In genomic region chr11:117828641-117829368, GRCh38 we compare ENCODE assay signal across 8 cellular contexts. TPM values are rescaled to one million over a fixed set of nuclear protein-coding genes. Genes with fewer than 3 reads are reported as not detected.
DNase-seq lines count a peak whose midpoint lies in the region; ATAC-seq, FAIRE-seq and TF ChIP-seq lines count a peak whose summit lies in the region.

No MANE protein-coding gene starts in this region.

- no peaks in the 10 kb centered on the region for H3K9me3 Mint-ChIP-seq in activated CD8-positive, alpha-beta T cell treated with anti-CD3 and anti-CD28 coated beads for 36 hours

- no peak overlapping the region for H3K23ac ChIP-seq in H1 (ENCODE audit: insufficient read length)

- H3K36me3 Mint-ChIP-seq in activated CD8-positive, alpha-beta T cell treated with anti-CD3 and anti-CD28 coated beads for 36 hours (ENCODE audit: low read depth), result no peaks in the 10 kb centered on the region

- H3K27ac Mint-ChIP-seq in activated CD8-positive, alpha-beta T cell treated with anti-CD3 and anti-CD28 coated beads for 36 hours, result peak overlapping the region; percentile 77

- H3K56ac ChIP-seq in H1 (replicated peaks; ENCODE audit: insufficient read length, low read depth, low read length), result no peak overlapping the region

- H2BK5ac ChIP-seq in H1 (ENCODE audit: low read depth, low read length), result no peak overlapping the region

- TF ChIP-seq POLR2A in H1 (IDR thresholded peaks at IDR 0.05; ENCODE audit: control extremely low read depth in 1 of 2, low read depth in 2 of 2, low read length in 2 of 2) (no peak), prostate gland (IDR thresholded peaks at IDR 0.05) (peak; percentile 20)

- H4K5ac ChIP-seq in H1 (ENCODE audit: insufficient read length, low read depth, low read length), result no peak overlapping the region

- H3K4me3 Mint-ChIP-seq in activated CD8-positive, alpha-beta T cell treated with anti-CD3 and anti-CD28 coated beads for 36 hours, result peak overlapping the region; percentile 42

- no peaks in the 10 kb centered on the region for H4K20me1 ChIP-seq in H1 (replicated peaks in 1 of 2; ENCODE audit: control insufficient read depth in 1 of 2, insufficient read depth in 2 of 2, low read length in 2 of 2)

- TF ChIP-seq RAD21 in H1 (IDR thresholded peaks at IDR 0.05 in 1 of 2, conservative IDR thresholded peaks at IDR 0.05 in 1 of 2; ENCODE audit: low read depth in 2 of 2, low read length in 2 of 2), result no peak

- no peak overlapping the region for H2BK12ac ChIP-seq in H1 (ENCODE audit: low read depth, low read length)

- H3K4me1 ChIP-seq in H1 (replicated peaks in 1 of 4; ENCODE audit: control insufficient read depth in 3 of 4, insufficient read depth in 4 of 4, low read length in 3 of 4), result peaks cover 0 to 18% (median 9%) of the 10 kb centered on the region in 4 experiments; a peak in 6 of 7 replicates
- H3K4me1 ChIP-seq in prostate gland (replicated peaks), result no peaks in the 10 kb centered on the region
- H3K4me1 ChIP-seq in aorta (ENCODE audit: control insufficient read depth in 1 of 2, insufficient read depth in 2 of 2, low read length in 2 of 2), result no peaks in the 10 kb centered on the region

- H3K14ac ChIP-seq in H1 (ENCODE audit: insufficient read length), result no peak overlapping the region

- no peak overlapping the region; the same call in 1 of the 2 replicates for H3K27ac ChIP-seq in H1 (ENCODE audit: low read depth, low read length)
- peak overlapping the region; percentile 29 to 56 for H3K27ac ChIP-seq in prostate gland
- H3K27ac ChIP-seq in aorta (ENCODE audit: low read depth in 1 of 2, low read length in 2 of 2), result no peak overlapping the region

- H3K18ac ChIP-seq in H1 (ENCODE audit: extremely low read depth, low read length), result no peak overlapping the region

- no peak overlapping the region for H3K4ac ChIP-seq in H1 (replicated peaks; ENCODE audit: insufficient read length, low read depth, low read length)

- H2AFZ ChIP-seq in H1 (ENCODE audit: low read length), result no peak overlapping the region

- no peak overlapping the region for H2BK120ac ChIP-seq in H1 (replicated peaks; ENCODE audit: low read depth, low read length)

- ATAC-seq in GM18502 (IDR thresholded peaks at IDR 0.05; ENCODE audit: poor library complexity, unreplicated experiment) (peak; percentile 61), HG03571 (IDR thresholded peaks at IDR 0.05; ENCODE audit: unreplicated experiment) (peak; percentile 50), aorta (ENCODE audit: low FRiP score) (no peak)
- peak; percentile 89 for ATAC-seq in activated CD8-positive, alpha-beta T cell treated with anti-CD3 and anti-CD28 coated beads for 36 hours

- DNase-seq in activated CD8-positive, alpha-beta T cell treated with anti-CD3 and anti-CD28 coated beads for 36 hours, result peak; percentile 97
- DNase-seq in H1 (ENCODE audit: low read depth in 1 of 2, low spot score in 2 of 2) (peak in 1 of 2 experiments; percentile 43), prostate gland (ENCODE audit: low spot score) (no peak), aorta (peak; percentile 79 to 82), inferior parietal cortex (ENCODE audit: extremely low spot score) (no peak), HuH-7 (ENCODE audit: low spot score) (no peak)

- H3K23me2 ChIP-seq in H1 (ENCODE audit: low read depth, low read length), result no peaks in the 10 kb centered on the region

- 0 out of 2 replicates have a peak overlapping the region, but pooled peaks have one; percentile 5 for H2BK15ac ChIP-seq in H1 (ENCODE audit: low read length)

- no peaks in the 10 kb centered on the region for H3K79me1 ChIP-seq in H1 (ENCODE audit: low read depth, low read length)

- H4K8ac ChIP-seq in H1 (ENCODE audit: extremely low read depth, insufficient read depth, low read length), result peak overlapping the region; percentile 53

- no peak overlapping the region for H3K4me3 ChIP-seq in H1 (ENCODE audit: extremely low read depth in 1 of 4, insufficient read depth in 2 of 4, low read depth in 3 of 4, low read length in 4 of 4)
- no peak overlapping the region for H3K4me3 ChIP-seq in prostate gland
- H3K4me3 ChIP-seq in aorta (ENCODE audit: low read length in 2 of 2), result no peak overlapping the region

- no peak for TF ChIP-seq EP300 in H1 (IDR thresholded peaks at IDR 0.05; ENCODE audit: borderline replicate concordance in 1 of 2, low read depth in 2 of 2, low read length in 2 of 2)

- POLR2A ChIA-PET in activated CD8-positive, alpha-beta T cell treated with anti-CD3 and anti-CD28 coated beads for 36 hours (lab: Charles Lee), result interaction anchor here (1.4 to 2.0 kb wide), 5 partner anchors 12 to 223 kb away, joined by 3 to 11 read pairs (median 7); no protein-coding TSS in a partner anchor
- POLR2A ChIA-PET in H1 (lab: Charles Lee; ENCODE audit: partially characterized antibody), result no interaction called here

- H3K4me2 ChIP-seq in H1 (ENCODE audit: insufficient read depth in 1 of 2, low read depth in 2 of 2, low read length in 2 of 2), result no peak overlapping the region

- H3K27me3 Mint-ChIP-seq in activated CD8-positive, alpha-beta T cell treated with anti-CD3 and anti-CD28 coated beads for 36 hours, result no peaks in the 10 kb centered on the region

- no peak overlapping the region for H2AK5ac ChIP-seq in H1 (ENCODE audit: low read depth, low read length)

- intact Hi-C loops in activated CD8-positive, alpha-beta T cell treated with anti-CD3 and anti-CD28 coated beads for 36 hours (cut with micrococcal nuclease), result no loop called here
- intact Hi-C loops in prostate gland (cut with DNase I) (no loop called here), aorta (cut with DNase I) (no loop called here)

- no peaks in the 10 kb centered on the region for H3K79me2 ChIP-seq in H1 (ENCODE audit: control insufficient read depth in 1 of 2, insufficient read depth in 2 of 2, low read length in 2 of 2)

- H3K9ac ChIP-seq in H1 (replicated peaks in 1 of 4; ENCODE audit: extremely low read depth in 1 of 4, low read depth in 3 of 4, low read length in 3 of 4), result no peak overlapping the region

- no peak for TF ChIP-seq CTCF in activated CD8-positive, alpha-beta T cell treated with anti-CD3 and anti-CD28 coated beads for 36 hours (IDR thresholded peaks at IDR 0.05)
- TF ChIP-seq CTCF in H1 (IDR thresholded peaks at IDR 0.05; ENCODE audit: control extremely low read depth in 1 of 3, insufficient read depth in 1 of 3, low read depth in 1 of 3, low read length in 3 of 3), result no peak
- TF ChIP-seq CTCF in prostate gland (IDR thresholded peaks at IDR 0.05), result no peak

- H3K4me1 Mint-ChIP-seq in activated CD8-positive, alpha-beta T cell treated with anti-CD3 and anti-CD28 coated beads for 36 hours (ENCODE audit: low read depth), result peaks cover 68% of the 10 kb centered on the region

- FAIRE-seq in H1 (lab: Jason Lieb, UNC), result no peak

- H3K27me3 ChIP-seq in H1 (replicated peaks in 1 of 4; ENCODE audit: control insufficient read depth in 3 of 4, extremely low read depth in 1 of 4, insufficient read depth in 3 of 4, low read length in 3 of 4), result no peaks in the 10 kb centered on the region; a peak in 1 of 7 replicates
- no peaks in the 10 kb centered on the region for H3K27me3 ChIP-seq in prostate gland (replicated peaks; ENCODE audit: insufficient read depth)
- H3K27me3 ChIP-seq in aorta (ENCODE audit: control insufficient read depth in 1 of 2, insufficient read depth in 2 of 2, low read length in 1 of 2), result no peaks in the 10 kb centered on the region

- H3K36me3 ChIP-seq in H1 (ENCODE audit: control insufficient read depth in 2 of 4, insufficient read depth in 4 of 4, low read length in 3 of 4) (no peaks in the 10 kb centered on the region), prostate gland (no peaks in the 10 kb centered on the region), aorta (ENCODE audit: control insufficient read depth in 1 of 2, insufficient read depth in 2 of 2, low read length in 1 of 2) (no peaks in the 10 kb centered on the region)

- 84% methylated on average over 14 of the region's 14 CpGs; no CpG with 5 or more reads in 1 of the 2 experiments for WGBS in H1 (ENCODE audit: extremely low coverage in 1 of 2, insufficient coverage in 1 of 2, insufficient read length in 1 of 2, insufficient replicate concordance in 2 of 2, low coverage in 1 of 2, low lambda C conversion rate in 2 of 2, missing lambda C conversion rate in 1 of 2), 2 experiments
- 63% methylated on average over 14 of the region's 14 CpGs for WGBS in prostate gland
- 66 to 76% methylated on average over 14 of the region's 14 CpGs for WGBS in aorta, 2 donors

- H4K91ac ChIP-seq in H1 (replicated peaks; ENCODE audit: insufficient read length, low read length), result no peak overlapping the region

- H3K9me3 ChIP-seq in H1 (ENCODE audit: insufficient read depth in 2 of 2, low read depth in 1 of 2, low read length in 1 of 2) (no peaks in the 10 kb centered on the region), prostate gland (no peaks in the 10 kb centered on the region), aorta (ENCODE audit: control insufficient read depth, low read length) (no peaks in the 10 kb centered on the region)

- no peak overlapping the region for H2BK20ac ChIP-seq in H1 (ENCODE audit: low read length)

- CTCF ChIA-PET in activated CD8-positive, alpha-beta T cell treated with anti-CD3 and anti-CD28 coated beads for 36 hours (lab: Charles Lee), result interaction anchor here (1.1 to 15.2 kb wide), 9 partner anchors 8 to 224 kb away, joined by 3 to 188 read pairs (median 5); no protein-coding TSS in a partner anchor
- CTCF ChIA-PET in H1 (lab: Charles Lee; ENCODE audit: partially characterized antibody), result interaction anchor here (0.6 to 11.9 kb wide), 11 partner anchors 9 to 402 kb away, joined by 3 to 91 read pairs (median 4); no protein-coding TSS in a partner anchor

RNA-seq across cellular contexts. Expression of gene FXYD2, which starts 4.3 kb away (rescaled TPM):
- total RNA-seq in activated CD8-positive, alpha-beta T cell treated with anti-CD3 and anti-CD28 coated beads for 36 hours, result 1 to 10 TPM; 6.7 to 7.2 TPM
- 0.99 and 1.1 TPM in 2 replicates for total RNA-seq in H1 (2021; fragmentation: NEBNext Ultra II Directional; extraction: Animal tissue kit (Norgen Biotek cat#: 25700))
- polyA plus RNA-seq in H1 (2011; rRNA removed) (0.89 and 1.6 TPM in 2 replicates), aorta (1 to 10 TPM in 1 of 2 donors, not detected in 1; 1.5 TPM)
- 1.2 TPM for polyA plus RNA-seq in H1 (2011; cell fraction: cytosol; rRNA removed)
- polyA plus RNA-seq in H1 (2011; cell fraction: nucleus; rRNA removed), result 3.1 TPM
- polyA plus RNA-seq in H1 (2012, experiment 1 of 2), result 0.84 to 1.1 TPM (median 0.98 TPM) in 4 replicates
- polyA plus RNA-seq in H1 (2012, experiment 2 of 2), result 0.21 TPM
- 2.0 TPM for polyA plus RNA-seq in H1 (2013, experiment 1 of 2)
- polyA plus RNA-seq in H1 (2013, experiment 2 of 2), result 1.2 TPM
- polyA minus RNA-seq in H1 (2011; rRNA and poly(A)+ RNA removed), result 0.95 and 1.7 TPM in 2 replicates
- 0.59 TPM for polyA minus RNA-seq in H1 (2011; cell fraction: cytosol; rRNA and poly(A)+ RNA removed)
- polyA minus RNA-seq in H1 (2011; cell fraction: nucleus; rRNA and poly(A)+ RNA removed), result 4.4 TPM
- total RNA-seq in prostate gland (1 to 10 TPM in 1 of 2 donors, under 1 TPM in 1; 0.87 to 1.8 TPM), aorta (1 to 10 TPM; 1.1 to 4.7 TPM)

RNA-seq across cellular contexts. Expression of gene DSCAML1, which starts 31.8 kb away (rescaled TPM):
- total RNA-seq in activated CD8-positive, alpha-beta T cell treated with anti-CD3 and anti-CD28 coated beads for 36 hours, result under 1 TPM; 0.13 to 0.29 TPM
- total RNA-seq in H1 (2021; fragmentation: NEBNext Ultra II Directional; extraction: Animal tissue kit (Norgen Biotek cat#: 25700)), result 0.19 and 0.27 TPM in 2 replicates
- 0.24 and 0.25 TPM in 2 replicates for polyA plus RNA-seq in H1 (2011; rRNA removed)
- polyA plus RNA-seq in H1 (2011; cell fraction: cytosol; rRNA removed), result 0.16 TPM
- 0.39 TPM for polyA plus RNA-seq in H1 (2011; cell fraction: nucleus; rRNA removed)
- 0.08 to 0.35 TPM (median 0.18 TPM) in 4 replicates for polyA plus RNA-seq in H1 (2012, experiment 1 of 2)
- polyA plus RNA-seq in H1 (2012, experiment 2 of 2), result 0.04 TPM
- polyA plus RNA-seq in H1 (2013, experiment 1 of 2), result 0.10 TPM
- polyA plus RNA-seq in H1 (2013, experiment 2 of 2), result 0.22 TPM
- 0.10 and 0.54 TPM in 2 replicates for polyA minus RNA-seq in H1 (2011; rRNA and poly(A)+ RNA removed)
- polyA minus RNA-seq in H1 (2011; cell fraction: cytosol; rRNA and poly(A)+ RNA removed), result not detected
- polyA minus RNA-seq in H1 (2011; cell fraction: nucleus; rRNA and poly(A)+ RNA removed), result 3.2 TPM
- total RNA-seq in prostate gland, result 1 to 10 TPM in 1 of 2 donors, under 1 TPM in 1; 0.14 to 2.8 TPM
- total RNA-seq in aorta, result 1 to 10 TPM in 1 of 2 donors, under 1 TPM in 1; 0.58 to 2.2 TPM
- polyA plus RNA-seq in aorta, result under 1 TPM in 1 of 2 donors, not detected in 1; 0.13 TPM

RNA-seq across cellular contexts. Expression of gene FXYD6, which starts 47.7 kb away (rescaled TPM):
- not detected for total RNA-seq in activated CD8-positive, alpha-beta T cell treated with anti-CD3 and anti-CD28 coated beads for 36 hours
- total RNA-seq in H1 (2021; fragmentation: NEBNext Ultra II Directional; extraction: Animal tissue kit (Norgen Biotek cat#: 25700)), result 44.6 and 50.0 TPM in 2 replicates
- polyA plus RNA-seq in H1 (2011; rRNA removed) (117 and 151 TPM in 2 replicates), aorta (10 to 100 TPM; 14.5 to 28.2 TPM)
- polyA plus RNA-seq in H1 (2011; cell fraction: cytosol; rRNA removed), result 117 TPM
- 137 TPM for polyA plus RNA-seq in H1 (2011; cell fraction: nucleus; rRNA removed)
- 45.7 to 68.5 TPM (median 67.3 TPM) in 4 replicates for polyA plus RNA-seq in H1 (2012, experiment 1 of 2)
- polyA plus RNA-seq in H1 (2012, experiment 2 of 2), result 67.1 TPM
- polyA plus RNA-seq in H1 (2013, experiment 1 of 2), result 51.8 TPM
- polyA plus RNA-seq in H1 (2013, experiment 2 of 2), result 57.8 TPM
- polyA minus RNA-seq in H1 (2011; rRNA and poly(A)+ RNA removed), result 64.2 and 70.4 TPM in 2 replicates
- polyA minus RNA-seq in H1 (2011; cell fraction: cytosol; rRNA and poly(A)+ RNA removed), result 17.0 TPM
- 34.0 TPM for polyA minus RNA-seq in H1 (2011; cell fraction: nucleus; rRNA and poly(A)+ RNA removed)
- total RNA-seq in prostate gland (100 to 1,000 TPM in 1 of 2 donors, 10 to 100 TPM in 1; 29.6 to 366 TPM), aorta (10 to 100 TPM; 28.6 to 28.7 TPM)

Comparison
In these comparisons a context has a peak if more than half of its experiments do, and no peak if none do; other contexts are left out.
1. DNase-seq: peak in activated CD8-positive, alpha-beta T cell treated with anti-CD3 and anti-CD28 coated beads for 36 hours (single experiment) and aorta (2 of 2); none in prostate gland (single experiment), inferior parietal cortex (single experiment) and HuH-7 (single experiment).
2. H3K27ac ChIP-seq: peak in prostate gland (2 of 2); none in H1 (single experiment) and aorta (0 of 2).
3. RNA of gene FXYD6, which starts 47.7 kb away (total RNA-seq): 29.6 to 366 TPM in prostate gland, 44.6 to 50.0 TPM in H1 and 28.6 to 28.7 TPM in aorta; not detected in activated CD8-positive, alpha-beta T cell treated with anti-CD3 and anti-CD28 coated beads for 36 hours; every median in the first group is over 10 times any median in the second.